Comparison of ENCODE assay signal across 23 cellular contexts in genomic region chr10:125997586-125997985, GRCh38.
"Had no signal": no experiment of that assay in that cellular context is flagged by ENCODE, and none has a peak within 500 bp of the region (broad histone marks: within the 10 kb centered on the region; RNA-seq: fewer than 3 reads in every experiment).

No MANE protein-coding gene starts in this region.

- DNase-seq: activated B cell treated with CpG ODN at 0.5 μM for 24 hours; activated CD4-positive, alpha-beta T cell treated with anti-CD3 and anti-CD28 coated beads for 4 hours; activated CD8-positive, alpha-beta T cell treated with anti-CD3 and anti-CD28 coated beads, Interleukin-2, amount 10 ng/mL, durations not matched to agents 7 days and 5 days; activated gamma-delta T cell; activated naive CD4-positive, alpha-beta T cell treated with Interleukin-2 at 50 U/mL for 16 hours; activated naive CD8-positive, alpha-beta T cell treated with anti-CD3 and anti-CD28 coated beads, Interleukin-2, amount 10 ng/mL, durations not matched to agents 7 days and 5 days; activated T-cell treated with anti-CD3 and anti-CD28 coated beads, Interleukin-2, amount 50 U/mL, for 48 hours; amygdala; Karpas-422; KBM-7; NCI-H1105; NCI-H1417 treated with DMSO at 0.1 percent for 48 hours; NCI-H187 treated with DMSO at 0.1 percent for 48 hours; NCI-H2081; NCI-H226; NCI-H446 treated with DMSO at 0.1 percent for 48 hours; NCI-H524; PC-3; Peyer's patch; RPMI8226; SHP77 treated with DMSO at 0.1 percent for 48 hours; SK-N-SH; T-helper 9 cell had no signal

- ATAC-seq: activated CD8-positive, alpha-beta T cell treated with anti-CD3 and anti-CD28 coated beads, Interleukin-2, amount 10 ng/mL, durations not matched to agents 7 days and 5 days; PC-3 had no signal
